8 cellular contexts compared by ENCODE assay signal in genomic region chr17:44331249-44331760, GRCh38. TPM values are rescaled to one million over a fixed set of nuclear protein-coding genes. Genes with fewer than 3 reads are reported as not detected.
A peak's percentile ranks its signal among the peaks of the same experiment; 100 is the strongest.
DNase-seq lines count a peak whose midpoint lies in the region; ATAC-seq and TF ChIP-seq lines count a peak whose summit lies in the region.

No MANE protein-coding gene starts in this region.

- CTCF ChIA-PET in Calu3 (lab: Charles Lee): interaction anchor here (0.6 to 1.7 kb wide), 10 partner anchors 8 to 221 kb away, joined by 3 to 10 read pairs (median 4); partner anchors contain the start of genes GRN, HDAC5, TMUB2 and UBTF
- CTCF ChIA-PET in naive thymus-derived CD4-positive, alpha-beta T cell (lab: Charles Lee): interaction anchor here (0.6 to 5.1 kb wide), 14 partner anchors 10 to 253 kb away, joined by 3 to 47 read pairs (median 4); partner anchors contain the start of genes FAM171A2, HDAC5 and TMUB2

- DNase-seq in Calu3: peak; percentile 91
- DNase-seq in KG1 (lab: John Stamatoyannopoulos, UW): peak; percentile 75
- DNase-seq in OCI-M1 (lab: John Stamatoyannopoulos, UW): peak; percentile 95
- DNase-seq in activated T-cell treated with anti-CD3 and anti-CD28 coated beads for 48 hours (ENCODE audit: low read depth): peak; percentile 59
- peak in 8 of 9 donors; percentile 62 to 79 (median 71) for DNase-seq in naive thymus-derived CD4-positive, alpha-beta T cell
- DNase-seq in tibial nerve (ENCODE audit: low spot score in 2 of 2): peak in 1 of 2 donors; percentile 93

- POLR2A ChIA-PET in naive thymus-derived CD4-positive, alpha-beta T cell (lab: Charles Lee): interaction anchor here (0.6 to 3.4 kb wide), 9 partner anchors 11 to 225 kb away, joined by 3 to 28 read pairs (median 5); partner anchors contain the start of gene UBTF

- peaks cover 4 to 10% of the 10 kb centered on the region in 2 donors for H3K4me1 ChIP-seq in naive thymus-derived CD4-positive, alpha-beta T cell (ENCODE audit: control insufficient read depth in 2 of 2, insufficient read depth in 2 of 2, low read length in 2 of 2)
- peaks cover 0 to 16% (median 2%) of the 10 kb centered on the region in 4 donors for H3K4me1 ChIP-seq in tibial nerve

- peak in 1 of 2 donors; percentile 21 for TF ChIP-seq EP300 in tibial nerve (IDR thresholded peaks at IDR 0.05)

- no peak for TF ChIP-seq POLR2A in tibial nerve (IDR thresholded peaks at IDR 0.05)

- no peaks in the 10 kb centered on the region for H3K9me3 ChIP-seq in naive thymus-derived CD4-positive, alpha-beta T cell (ENCODE audit: control insufficient read depth in 2 of 3, low read length in 3 of 3)
- no peaks in the 10 kb centered on the region for H3K9me3 ChIP-seq in tibial nerve

- no TSS peak for BruUV-seq in Calu3 (replicated peaks; lab: Mats Ljungman, UMichigan)

- H3K4me3 Mint-ChIP-seq in Calu3 (ENCODE audit: low read depth, unreplicated experiment): no peak overlapping the region
- H3K4me3 Mint-ChIP-seq in naive thymus-derived CD4-positive, alpha-beta T cell: peak overlapping the region in 1 of 10 donors; percentile 24

- no peaks in the 10 kb centered on the region for H3K36me3 ChIP-seq in naive thymus-derived CD4-positive, alpha-beta T cell (ENCODE audit: control insufficient read depth in 2 of 3, insufficient read depth in 3 of 3, low read length in 3 of 3)
- no peaks in the 10 kb centered on the region for H3K36me3 ChIP-seq in tibial nerve

- WGBS in tibial nerve, 2 donors: 3% methylated on average over 7 of the region's 7 CpGs

- H3K4me3 ChIP-seq in naive thymus-derived CD4-positive, alpha-beta T cell (ENCODE audit: low read length): no peak overlapping the region
- no peak overlapping the region for H3K4me3 ChIP-seq in tibial nerve

- H3K27ac Mint-ChIP-seq in Calu3 (ENCODE audit: unreplicated experiment): no peak overlapping the region
- H3K27ac Mint-ChIP-seq in naive thymus-derived CD4-positive, alpha-beta T cell: peak overlapping the region in 3 of 9 donors; percentile 19 to 67 (median 43)

- peaks cover 9% of the 10 kb centered on the region for H3K36me3 Mint-ChIP-seq in Calu3 (ENCODE audit: insufficient read depth, unreplicated experiment)
- no peaks in the 10 kb centered on the region for H3K36me3 Mint-ChIP-seq in naive thymus-derived CD4-positive, alpha-beta T cell

- TF ChIP-seq CTCF in Calu3 (IDR thresholded peaks at IDR 0.05; ENCODE audit: unreplicated experiment) (peak; percentile 86), tibial nerve (IDR thresholded peaks at IDR 0.05) (peak; percentile 74 to 86 (median 77))

- intact Hi-C loops in Calu3 (cut with micrococcal nuclease; ENCODE audit: unreplicated experiment): loop anchor here (2.0 kb wide), 1 partner anchor 133 kb away; the partner anchor contains the start of gene ATXN7L3
- intact Hi-C loops in naive thymus-derived CD4-positive, alpha-beta T cell (cut with micrococcal nuclease): loop anchor here (1.0 to 2.0 kb wide), 3 partner anchors 13 to 190 kb away; partner anchors contain the start of genes GRN (in 1 of the 2) and HROB (in 1 of the 2)

- H3K27me3 ChIP-seq in naive thymus-derived CD4-positive, alpha-beta T cell (ENCODE audit: control insufficient read depth in 2 of 2, insufficient read depth in 2 of 2, low read length in 2 of 2): no peaks in the 10 kb centered on the region
- peaks cover 0 to 5% of the 10 kb centered on the region in 2 donors for H3K27me3 ChIP-seq in tibial nerve

- H3K27ac ChIP-seq in naive thymus-derived CD4-positive, alpha-beta T cell (ENCODE audit: low read depth, low read length): no peak overlapping the region
- no peak overlapping the region for H3K27ac ChIP-seq in tibial nerve

- no peaks in the 10 kb centered on the region for H3K9me3 Mint-ChIP-seq in Calu3 (ENCODE audit: low read depth, unreplicated experiment)
- H3K9me3 Mint-ChIP-seq in naive thymus-derived CD4-positive, alpha-beta T cell: no peaks in the 10 kb centered on the region

- peaks cover 11% of the 10 kb centered on the region for H3K4me1 Mint-ChIP-seq in Calu3 (ENCODE audit: low read depth, unreplicated experiment)
- H3K4me1 Mint-ChIP-seq in naive thymus-derived CD4-positive, alpha-beta T cell: peaks cover 0 to 18% (median 14%) of the 10 kb centered on the region in 7 donors

- no peaks in the 10 kb centered on the region for H3K27me3 Mint-ChIP-seq in Calu3 (ENCODE audit: unreplicated experiment)
- H3K27me3 Mint-ChIP-seq in naive thymus-derived CD4-positive, alpha-beta T cell: peaks cover 0 to 2% (median 0%) of the 10 kb centered on the region in 5 donors

- ATAC-seq in esophagus mucosa: peak; percentile 6
- peak; percentile 46 for ATAC-seq in naive thymus-derived CD4-positive, alpha-beta T cell
- no peak for ATAC-seq in HG02678 (IDR thresholded peaks at IDR 0.05; ENCODE audit: unreplicated experiment)

RNA-seq across cellular contexts. Expression of gene SLC25A39, which starts 6.7 kb away (rescaled TPM):
- total RNA-seq in Calu3 (2022) (271 and 297 TPM in 2 replicates), esophagus mucosa (126 TPM), tibial nerve (10 to 100 TPM; 51.3 to 99.0 (median 70.9) TPM)
- 100 to 1,000 TPM in 3 of 5 experiments, 10 to 100 TPM in 2; 75.4 to 107 (median 101) TPM for total RNA-seq in naive thymus-derived CD4-positive, alpha-beta T cell
- 100 to 1,000 TPM; 122 to 155 TPM for polyA plus RNA-seq in naive thymus-derived CD4-positive, alpha-beta T cell

RNA-seq across cellular contexts. Expression of gene GRN, which starts 13.8 kb away (rescaled TPM):
- total RNA-seq in Calu3 (2022) (376 and 480 TPM in 2 replicates), esophagus mucosa (767 TPM), tibial nerve (100 to 1,000 TPM; 159 to 223 (median 188) TPM)
- total RNA-seq in naive thymus-derived CD4-positive, alpha-beta T cell: 100 to 1,000 TPM in 1 of 5 experiments, 10 to 100 TPM in 4; 49.5 to 374 (median 52.2) TPM
- 10 to 100 TPM; 52.2 to 58.7 TPM for polyA plus RNA-seq in naive thymus-derived CD4-positive, alpha-beta T cell

RNA-seq across cellular contexts. Expression of gene RUNDC3A, which starts 22.9 kb away (rescaled TPM):
- 0.86 and 1.2 TPM in 2 replicates for total RNA-seq in Calu3 (2022)
- total RNA-seq in esophagus mucosa: 6.0 TPM
- under 1 TPM in 2 of 5 experiments, not detected in 3; 0.08 to 0.22 TPM for total RNA-seq in naive thymus-derived CD4-positive, alpha-beta T cell
- not detected for polyA plus RNA-seq in naive thymus-derived CD4-positive, alpha-beta T cell
- not detected for total RNA-seq in tibial nerve

RNA-seq across cellular contexts. Expression of gene FAM171A2, which starts 32.3 kb away (rescaled TPM):
- total RNA-seq in Calu3 (2022) (0.95 and 2.0 TPM in 2 replicates), esophagus mucosa (1.1 TPM), tibial nerve (1 to 10 TPM; 1.0 to 8.1 (median 5.2) TPM)
- total RNA-seq in naive thymus-derived CD4-positive, alpha-beta T cell: under 1 TPM; 0.24 to 0.78 (median 0.39) TPM
- under 1 TPM; 0.11 to 0.16 TPM for polyA plus RNA-seq in naive thymus-derived CD4-positive, alpha-beta T cell

RNA-seq across cellular contexts. Expression of gene ITGA2B, which starts 58.1 kb away (rescaled TPM):
- total RNA-seq in Calu3 (2022) (1.2 and 1.6 TPM in 2 replicates), esophagus mucosa (0.68 TPM), tibial nerve (1 to 10 TPM; 1.5 to 3.0 (median 2.8) TPM)
- 10 to 100 TPM in 1 of 5 experiments, 1 to 10 TPM in 1, under 1 TPM in 3; 0.43 to 19.7 (median 0.67) TPM for total RNA-seq in naive thymus-derived CD4-positive, alpha-beta T cell
- not detected for polyA plus RNA-seq in naive thymus-derived CD4-positive, alpha-beta T cell
